In genomic region chr6:136662347-136663237, GRCh38 we compare ENCODE assay signal across 18 cellular contexts.
DNase-seq lines count a peak whose midpoint lies in the region; ATAC-seq, FAIRE-seq and TF ChIP-seq lines count a peak whose summit lies in the region.
"Had no signal": no experiment of that assay in that cellular context is flagged by ENCODE, and none has a peak within 500 bp of the region (broad histone marks: within the 10 kb centered on the region; RNA-seq: fewer than 3 reads in every experiment).

No MANE protein-coding gene starts in this region.

- H3K27ac ChIP-seq in HepG2 (ENCODE audit: extremely low read length, insufficient read depth, low read length) (no peak overlapping the region), right lobe of liver (no peak overlapping the region), pancreas (peak overlapping the region in 1 of 4 donors; percentile 9)
- H3K27ac ChIP-seq: BLaER1 had no signal

- WGBS in HepG2 (ENCODE audit: low lambda C conversion rate) = 6% methylated on average over 3 of the region's 3 CpGs
- 85% methylated on average over 3 of the region's 3 CpGs for WGBS in right lobe of liver (ENCODE audit: insufficient coverage, low coverage, low lambda C conversion rate, missing lambda C conversion rate)
- WGBS in pancreas, 2 donors = 29 to 40% methylated on average over 3 of the region's 3 CpGs

- H3K79me2 ChIP-seq in HepG2 (ENCODE audit: insufficient read depth, low read length) = no peaks in the 10 kb centered on the region

- BruUV-seq in HepG2 (replicated peaks; lab: Mats Ljungman, UMichigan) = no TSS peak

- TF ChIP-seq POLR2A in HepG2 (IDR thresholded peaks at IDR 0.05; ENCODE audit: insufficient read depth in 1 of 2, low read depth in 2 of 2, low read length in 2 of 2) = no peak
- no peak for TF ChIP-seq POLR2A in right lobe of liver (IDR thresholded peaks at IDR 0.05)

- no peak for DNase-seq in HepG2 (ENCODE audit: low spot score)
- DNase-seq in right lobe of liver = no peak
- no peak for DNase-seq in central memory CD8-positive, alpha-beta T cell (ENCODE audit: low spot score in 2 of 2)
- no peak for DNase-seq in pancreas
- no peak for DNase-seq in nephron progenitor cell
- DNase-seq in activated naive CD8-positive, alpha-beta T cell treated with anti-CD3 and anti-CD28 coated beads for 36 hours = no peak
- DNase-seq: 8988T; CD4-positive, alpha-beta memory T cell; DMS153; DMS79; GDM1; HCEC 1CT; HFFc6 had no signal

- H4K20me1 ChIP-seq in HepG2 (ENCODE audit: insufficient read depth, low read length) = no peaks in the 10 kb centered on the region
- H4K20me1 ChIP-seq: BLaER1 had no signal

- no peak overlapping the region for H3K9ac ChIP-seq in HepG2 (ENCODE audit: insufficient read depth, low read depth, low read length)
- H3K9ac ChIP-seq: BLaER1 had no signal

- peaks cover 17% of the 10 kb centered on the region for H3K36me3 Mint-ChIP-seq in central memory CD8-positive, alpha-beta T cell (ENCODE audit: insufficient read depth)
- H3K36me3 Mint-ChIP-seq in nephron progenitor cell (ENCODE audit: low read depth) = no peaks in the 10 kb centered on the region
- H3K36me3 Mint-ChIP-seq in activated naive CD8-positive, alpha-beta T cell treated with anti-CD3 and anti-CD28 coated beads for 36 hours = no peaks in the 10 kb centered on the region

- TF ChIP-seq CTCF in HepG2 (CRISPR knock-in tag; IDR thresholded peaks at IDR 0.05) (no peak), right lobe of liver (IDR thresholded peaks at IDR 0.05) (no peak), pancreas (IDR thresholded peaks at IDR 0.05) (no peak), nephron progenitor cell (IDR thresholded peaks at IDR 0.05) (no peak)

- in situ Hi-C loops in HepG2 (cut with HindIII; ENCODE audit: extremely low pct_ligation_motif_present, low pct_unique_long_range_greater_than_20kb) = no loop called here

- H2AFZ ChIP-seq in HepG2 (ENCODE audit: low read length) = no peak overlapping the region
- H2AFZ ChIP-seq: GM23338 had no signal

- intact Hi-C loops in HepG2 (cut with micrococcal nuclease; ENCODE audit: unreplicated experiment) = no loop called here
- intact Hi-C loops in right lobe of liver (cut with DNase I) = no loop called here
- intact Hi-C loops in pancreas (cut with DNase I) = no loop called here

- POLR2A ChIA-PET in HepG2 (lab: Yijun Ruan, JAX) = no interaction called here

- no peaks in the 10 kb centered on the region for H3K4me1 Mint-ChIP-seq in central memory CD8-positive, alpha-beta T cell
- H3K4me1 Mint-ChIP-seq in nephron progenitor cell = no peaks in the 10 kb centered on the region
- H3K4me1 Mint-ChIP-seq in activated naive CD8-positive, alpha-beta T cell treated with anti-CD3 and anti-CD28 coated beads for 36 hours = no peaks in the 10 kb centered on the region
- H3K4me1 Mint-ChIP-seq: CD14-positive monocyte, GM23338 had no signal

- FAIRE-seq in HepG2 (lab: Jason Lieb, UNC) (no peak), pancreas (lab: Jason Lieb, UNC) (no peak)
- FAIRE-seq: H54 had no signal

- H3K27me3 Mint-ChIP-seq in central memory CD8-positive, alpha-beta T cell = no peaks in the 10 kb centered on the region
- peaks cover 8% of the 10 kb centered on the region for H3K27me3 Mint-ChIP-seq in nephron progenitor cell (ENCODE audit: low read depth, poor library complexity)
- no peaks in the 10 kb centered on the region for H3K27me3 Mint-ChIP-seq in activated naive CD8-positive, alpha-beta T cell treated with anti-CD3 and anti-CD28 coated beads for 36 hours
- H3K27me3 Mint-ChIP-seq: CD4-positive, alpha-beta memory T cell had no signal

- CTCF ChIA-PET in HepG2 (lab: Yijun Ruan, JAX; ENCODE audit: low intra/inter-chr PET ratio, low total read pairs) = no interaction called here

- TF ChIP-seq RAD21 in HepG2 (CRISPR knock-in tag; IDR thresholded peaks at IDR 0.05) = no peak

- H3K4me2 ChIP-seq in HepG2 (ENCODE audit: low read depth, low read length) = no peak overlapping the region
- H3K4me2 ChIP-seq: BLaER1, GM23338 had no signal

- H3K9me3 Mint-ChIP-seq in central memory CD8-positive, alpha-beta T cell = no peaks in the 10 kb centered on the region
- H3K9me3 Mint-ChIP-seq in nephron progenitor cell = no peaks in the 10 kb centered on the region
- H3K9me3 Mint-ChIP-seq in activated naive CD8-positive, alpha-beta T cell treated with anti-CD3 and anti-CD28 coated beads for 36 hours = no peaks in the 10 kb centered on the region
- H3K9me3 Mint-ChIP-seq: CD14-positive monocyte; CD4-positive, alpha-beta memory T cell; GM23338; HFFc6 had no signal

- no peak for TF ChIP-seq EP300 in HepG2 (IDR thresholded peaks at IDR 0.05; ENCODE audit: low read depth in 2 of 2, low read length in 2 of 2)
- no peak for TF ChIP-seq EP300 in HepG2 (CRISPR knock-in tag; IDR thresholded peaks at IDR 0.05; ENCODE audit: borderline replicate concordance)

- no peak for ATAC-seq in HepG2
- ATAC-seq in right lobe of liver = no peak
- ATAC-seq in central memory CD8-positive, alpha-beta T cell (replicated peaks; ENCODE audit: extremely low read depth, poor library complexity, severe bottlenecking) = no peak
- ATAC-seq in pancreas = peak; percentile 77 to 92 (median 89)
- no peak for ATAC-seq in HG02623 (IDR thresholded peaks at IDR 0.05; ENCODE audit: unreplicated experiment)
- ATAC-seq: GM23338 had no signal

- H3K27me3 ChIP-seq in HepG2 (ENCODE audit: control insufficient read depth in 1 of 2, insufficient read depth in 2 of 2, low read length in 2 of 2) (peaks cover 0 to 2% of the 10 kb centered on the region in 2 experiments; a peak in 1 of 5 replicates), right lobe of liver (no peaks in the 10 kb centered on the region), pancreas (no peaks in the 10 kb centered on the region)
- H3K27me3 ChIP-seq: BLaER1 had no signal

- no peak overlapping the region for H3K4me3 Mint-ChIP-seq in central memory CD8-positive, alpha-beta T cell
- no peak overlapping the region for H3K4me3 Mint-ChIP-seq in nephron progenitor cell
- no peak overlapping the region for H3K4me3 Mint-ChIP-seq in activated naive CD8-positive, alpha-beta T cell treated with anti-CD3 and anti-CD28 coated beads for 36 hours
- H3K4me3 Mint-ChIP-seq: CD14-positive monocyte; CD4-positive, alpha-beta memory T cell; GM23338; HFFc6 had no signal

- no peaks in the 10 kb centered on the region for H3K9me3 ChIP-seq in HepG2 (ENCODE audit: low read length)
- no peaks in the 10 kb centered on the region for H3K9me3 ChIP-seq in right lobe of liver
- no peaks in the 10 kb centered on the region for H3K9me3 ChIP-seq in pancreas
- H3K9me3 ChIP-seq: BLaER1 had no signal

- H3K4me1 ChIP-seq in HepG2 (ENCODE audit: insufficient read depth, low read length) (no peaks in the 10 kb centered on the region), right lobe of liver (no peaks in the 10 kb centered on the region), pancreas (peaks cover 0 to 14% (median 11%) of the 10 kb centered on the region in 3 donors)
- H3K4me1 ChIP-seq: BLaER1 had no signal

- peak overlapping the region; percentile 63 for H3K27ac Mint-ChIP-seq in central memory CD8-positive, alpha-beta T cell (ENCODE audit: low read depth)
- H3K27ac Mint-ChIP-seq in nephron progenitor cell = no peak overlapping the region
- no peak overlapping the region for H3K27ac Mint-ChIP-seq in activated naive CD8-positive, alpha-beta T cell treated with anti-CD3 and anti-CD28 coated beads for 36 hours
- H3K27ac Mint-ChIP-seq: GM23338, HFFc6 had no signal

- H3K36me3 ChIP-seq in HepG2 (replicated peaks in 1 of 2; ENCODE audit: control insufficient read depth in 1 of 2, insufficient read depth in 2 of 2, low read length in 2 of 2) (no peaks in the 10 kb centered on the region), right lobe of liver (no peaks in the 10 kb centered on the region), pancreas (no peaks in the 10 kb centered on the region)

- no peak overlapping the region for H3K4me3 ChIP-seq in HepG2 (replicated peaks in 1 of 3; ENCODE audit: insufficient read depth in 1 of 3, low read depth in 2 of 3, low read length in 3 of 3)
- H3K4me3 ChIP-seq in right lobe of liver = no peak overlapping the region
- H3K4me3 ChIP-seq in pancreas = no peak overlapping the region
- H3K4me3 ChIP-seq: BLaER1, GM23338 had no signal

TF ChIP-seq in HepG2, 621 proteins besides CTCF, POLR2A, EP300 and RAD21:
- peak in 1 of 2 experiments; percentile 67; a peak in 2 of 4 replicates for TF ChIP-seq MAFK (conservative IDR thresholded peaks at IDR 0.05 in 1 of 2, IDR thresholded peaks at IDR 0.05 in 1 of 2; ENCODE audit: low read length in 2 of 2)
- TF ChIP-seq MAFF (IDR thresholded peaks at IDR 0.05; ENCODE audit: low read depth, low read length) = peak; percentile 47; the same call in 1 of the 2 replicates
- no peak for TF ChIP-seq JDP2 (CRISPR knock-in tag; IDR thresholded peaks at IDR 0.05; ENCODE audit: borderline replicate concordance)
- no peak for TF ChIP-seq FOXJ3 (CRISPR knock-in tag; IDR thresholded peaks at IDR 0.05; ENCODE audit: borderline replicate concordance)
- no peak for TF ChIP-seq POGZ (CRISPR knock-in tag; IDR thresholded peaks at IDR 0.05)
- TF ChIP-seq RARA (CRISPR knock-in tag; IDR thresholded peaks at IDR 0.05) = no peak
- no peak for TF ChIP-seq SNAPC5 (CRISPR knock-in tag; IDR thresholded peaks at IDR 0.05; ENCODE audit: borderline replicate concordance)
- no peak for TF ChIP-seq ZFP90 (CRISPR knock-in tag; IDR thresholded peaks at IDR 0.05; ENCODE audit: borderline replicate concordance)

Comparison
In these comparisons a context has a peak if more than half of its experiments do, and no peak if none do; other contexts are left out.
1. ATAC-seq: peak in pancreas (4 of 4); none in HepG2 (single experiment), right lobe of liver (0 of 4), central memory CD8-positive, alpha-beta T cell (single experiment) and HG02623 (single experiment).